ENCODE assay signal across 8 cellular contexts in the genomic region with DNA sequence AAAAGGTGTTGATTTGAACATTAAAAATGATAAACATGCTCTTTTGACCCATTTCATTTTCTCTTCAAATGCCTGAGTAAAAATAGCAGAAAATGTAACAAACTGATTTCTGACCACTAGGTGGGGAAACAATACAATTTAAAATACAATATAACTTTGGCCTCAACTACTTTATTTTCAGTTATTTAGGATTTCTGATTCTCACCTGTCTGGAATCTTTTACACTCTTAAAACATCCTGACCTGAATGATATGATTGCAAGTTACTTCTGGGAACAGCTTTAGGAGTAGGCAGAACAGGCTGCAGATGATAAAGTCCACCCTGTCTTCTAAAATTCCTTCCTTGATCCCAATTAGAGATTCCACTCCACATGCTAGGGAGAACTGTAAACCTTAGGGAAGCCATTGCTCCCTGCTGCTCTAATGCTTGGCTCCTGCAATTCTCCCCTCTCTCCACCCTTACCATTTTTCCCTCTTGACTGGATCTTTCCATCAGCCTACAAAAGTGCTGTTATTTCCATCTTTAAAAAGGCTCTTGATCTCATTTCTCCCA.
DNase-seq lines count a peak whose midpoint lies in the region; ATAC-seq and TF ChIP-seq lines count a peak whose summit lies in the region.

No MANE protein-coding gene starts in this region.

- H3K4me1 ChIP-seq in colonic mucosa (no peaks in the 10 kb centered on the region), psoas muscle (peaks cover 6% of the 10 kb centered on the region)

- DNase-seq in NOMO-1 (lab: John Stamatoyannopoulos, UW; ENCODE audit: unreplicated experiment in 2 of 2) (peak; percentile 18 to 62), NOMO-1 treated with dmso at 0.1 percent for 144 hours (lab: John Stamatoyannopoulos, UW; ENCODE audit: unreplicated experiment) (no peak), NOMO-1 treated with DMSO at 0.1 percent for 48 hours (lab: John Stamatoyannopoulos, UW; ENCODE audit: unreplicated experiment) (peak; percentile 49), colonic mucosa (no peak), psoas muscle (no peak), iPS-NIHi7 (ENCODE audit: extremely low spot score) (no peak), HuH-7 (ENCODE audit: low spot score) (no peak)
- no peak for DNase-seq in effector CD8-positive, alpha-beta T cell (lab: John Stamatoyannopoulos, UW)

- H3K4me3 ChIP-seq in colonic mucosa (no peak overlapping the region), psoas muscle (no peak overlapping the region)

- H3K36me3 ChIP-seq in colonic mucosa (no peaks in the 10 kb centered on the region), psoas muscle (ENCODE audit: insufficient read depth in 1 of 2, low read depth in 1 of 2) (no peaks in the 10 kb centered on the region)

- no peak for ATAC-seq in psoas muscle

- no peak overlapping the region for H3K27ac ChIP-seq in colonic mucosa
- no peak overlapping the region for H3K27ac ChIP-seq in psoas muscle

- no peaks in the 10 kb centered on the region for H3K27me3 ChIP-seq in colonic mucosa
- H3K27me3 ChIP-seq in psoas muscle (ENCODE audit: insufficient read depth in 3 of 3, low read length in 2 of 3): no peaks in the 10 kb centered on the region

- TF ChIP-seq CTCF in colonic mucosa (IDR thresholded peaks at IDR 0.05) (peak; percentile 9), psoas muscle (IDR thresholded peaks at IDR 0.05) (peak; percentile 39)

- H3K9me3 ChIP-seq in colonic mucosa (no peaks in the 10 kb centered on the region), psoas muscle (no peaks in the 10 kb centered on the region)

- intact Hi-C loops in colonic mucosa (cut with DNase I): no loop called here
- intact Hi-C loops in psoas muscle (cut with DNase I): no loop called here

- no peak overlapping the region for H3K9ac ChIP-seq in colonic mucosa (ENCODE audit: low read depth in 2 of 2, low read length in 2 of 2)

Comparison
In these comparisons a context has a peak if more than half of its experiments do, and no peak if none do; other contexts are left out.
1. DNase-seq: peak in NOMO-1 (2 of 2) and NOMO-1 treated with DMSO at 0.1 percent for 48 hours (single experiment); none in NOMO-1 treated with dmso at 0.1 percent for 144 hours (single experiment), colonic mucosa (single experiment), psoas muscle (0 of 2), effector CD8-positive, alpha-beta T cell (single experiment), iPS-NIHi7 (single experiment) and HuH-7 (single experiment).